Comparison of ENCODE assay signal across 12 cellular contexts in the genomic region with DNA sequence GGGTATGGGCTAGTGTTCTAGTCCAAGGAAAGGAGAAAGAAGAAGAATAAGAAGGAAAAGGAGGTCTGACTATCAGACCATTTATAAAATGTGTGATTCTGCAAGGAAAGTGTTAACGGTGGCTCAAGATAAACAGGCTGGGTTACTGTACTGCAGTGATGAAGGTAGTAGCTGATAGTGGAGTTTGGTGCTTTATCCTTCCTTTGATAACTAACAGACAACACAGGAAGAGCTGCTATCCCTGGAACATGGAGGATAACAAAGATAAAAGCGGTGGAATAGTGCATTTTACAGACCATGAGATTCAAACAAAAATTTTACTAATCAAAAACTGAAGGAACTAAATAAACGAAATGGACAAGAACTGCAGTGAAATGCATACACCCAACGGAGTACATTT. TPM values are rescaled to one million over a fixed set of nuclear protein-coding genes. Genes with fewer than 3 reads are reported as not detected.
A peak's percentile ranks its signal among the peaks of the same experiment; 100 is the strongest.
DNase-seq lines count a peak whose midpoint lies in the region; ATAC-seq and TF ChIP-seq lines count a peak whose summit lies in the region.
"Had no signal": no experiment of that assay in that cellular context is flagged by ENCODE, and none has a peak within 500 bp of the region (broad histone marks: within the 10 kb centered on the region; RNA-seq: fewer than 3 reads in every experiment).

No MANE protein-coding gene starts in this region.

- H3K9me3 Mint-ChIP-seq in endodermal cell: no peaks in the 10 kb centered on the region
- H3K9me3 Mint-ChIP-seq: IgD-negative memory B cell had no signal

- TF ChIP-seq POLR2A in Peyer's patch (IDR thresholded peaks at IDR 0.05): no peak

- peaks cover 66% of the 10 kb centered on the region for H3K27me3 Mint-ChIP-seq in endodermal cell (ENCODE audit: insufficient read depth)

- no peaks in the 10 kb centered on the region for H3K9me2 ChIP-seq in neural cell (ENCODE audit: insufficient read depth, low read length)

- H3K27ac ChIP-seq in cardiac muscle cell (peak overlapping the region; percentile 81), endodermal cell (ENCODE audit: low read depth, low read length) (no peak overlapping the region), neural cell (ENCODE audit: low read length) (no peak overlapping the region), urinary bladder (ENCODE audit: low read depth) (no peak overlapping the region), Peyer's patch (peak overlapping the region in 1 of 4 donors; percentile 90)

- no peak for TF ChIP-seq RAD21 in neural cell (conservative IDR thresholded peaks at IDR 0.05)

- H3K4me3 ChIP-seq in cardiac muscle cell (peak overlapping the region; percentile 79), endodermal cell (ENCODE audit: low read length) (peak overlapping the region; percentile 86), neural cell (ENCODE audit: low read length) (peak overlapping the region; percentile 74), urinary bladder (ENCODE audit: low read depth, low read length) (peak overlapping the region; percentile 50), Peyer's patch (peak overlapping the region in 1 of 4 donors; percentile 60)

- peaks cover 38% of the 10 kb centered on the region for H3K4me1 Mint-ChIP-seq in endodermal cell

- H3K4me3 Mint-ChIP-seq in endodermal cell: peak overlapping the region; percentile 80
- H3K4me3 Mint-ChIP-seq: IgD-negative memory B cell, T-helper 17 cell had no signal

- no peaks in the 10 kb centered on the region for H3F3A ChIP-seq in neural cell (ENCODE audit: insufficient read depth, low read length, poor library complexity, severe bottlenecking)

- H3K27ac Mint-ChIP-seq in endodermal cell: no peak overlapping the region
- H3K27ac Mint-ChIP-seq: IgD-negative memory B cell, T-helper 17 cell had no signal

- TF ChIP-seq CTCF in cardiac muscle cell (IDR thresholded peaks at IDR 0.05; ENCODE audit: low read depth, low read length): no peak
- no peak for TF ChIP-seq CTCF in endodermal cell (conservative IDR thresholded peaks at IDR 0.05)
- TF ChIP-seq CTCF in neural cell (IDR thresholded peaks at IDR 0.05; ENCODE audit: poor library complexity, severe bottlenecking): no peak
- no peak for TF ChIP-seq CTCF in Peyer's patch (IDR thresholded peaks at IDR 0.05)

- H4K20me1 ChIP-seq in neural cell (ENCODE audit: insufficient read depth): no peaks in the 10 kb centered on the region

- DNase-seq in cardiac muscle cell (ENCODE audit: low read depth in 1 of 2, low spot score in 1 of 2) (no peak), Right ventricle myocardium inferior (ENCODE audit: missing footprints) (no peak), endodermal cell (no peak), SW480 (ENCODE audit: low spot score) (no peak), NCI-H524 (lab: John Stamatoyannopoulos, UW) (no peak), Peyer's patch (no peak)
- DNase-seq: NCI-H1417, NCI-H526, T-helper 17 cell had no signal

- no peak for ATAC-seq in Right ventricle myocardium inferior
- ATAC-seq: T-helper 17 cell had no signal

- H3K27me3 ChIP-seq in cardiac muscle cell (no peaks in the 10 kb centered on the region), endodermal cell (ENCODE audit: control insufficient read depth, insufficient read depth, low read length, poor library complexity, severe bottlenecking) (peaks cover 55% of the 10 kb centered on the region), neural cell (ENCODE audit: insufficient read depth, low read depth, low read length) (peaks cover 57% of the 10 kb centered on the region), Peyer's patch (no peaks in the 10 kb centered on the region)

- H2AFZ ChIP-seq in neural cell (ENCODE audit: low read depth, low read length): no peak overlapping the region

- no peak for TF ChIP-seq EP300 in neural cell (conservative IDR thresholded peaks at IDR 0.05; ENCODE audit: poor library complexity, severe bottlenecking)

- no peaks in the 10 kb centered on the region for H3K79me2 ChIP-seq in neural cell (replicated peaks; ENCODE audit: insufficient read depth, low read length)

- H3K4me1 ChIP-seq in cardiac muscle cell (ENCODE audit: low read depth) (peaks cover 44% of the 10 kb centered on the region), endodermal cell (ENCODE audit: control insufficient read depth, insufficient read depth, low read length) (peaks cover 3% of the 10 kb centered on the region), urinary bladder (ENCODE audit: insufficient read depth) (no peaks in the 10 kb centered on the region), Peyer's patch (no peaks in the 10 kb centered on the region)

- H3K36me3 ChIP-seq in cardiac muscle cell: no peaks in the 10 kb centered on the region
- no peaks in the 10 kb centered on the region for H3K36me3 ChIP-seq in endodermal cell (ENCODE audit: control insufficient read depth, insufficient read depth, low read length)
- H3K36me3 ChIP-seq in neural cell (ENCODE audit: insufficient read depth, low read length): no peaks in the 10 kb centered on the region
- no peaks in the 10 kb centered on the region for H3K36me3 ChIP-seq in urinary bladder (ENCODE audit: insufficient read depth)
- H3K36me3 ChIP-seq in Peyer's patch: no peaks in the 10 kb centered on the region

- no peak overlapping the region for H3K9ac ChIP-seq in endodermal cell (ENCODE audit: extremely low read depth, low read length, poor library complexity, severe bottlenecking)
- no peak overlapping the region for H3K9ac ChIP-seq in neural cell (ENCODE audit: low read length)

- no peaks in the 10 kb centered on the region for H3K9me3 ChIP-seq in cardiac muscle cell (ENCODE audit: low read depth)
- no peaks in the 10 kb centered on the region for H3K9me3 ChIP-seq in endodermal cell (ENCODE audit: control insufficient read depth, low read length)
- no peaks in the 10 kb centered on the region for H3K9me3 ChIP-seq in neural cell (ENCODE audit: low read length)
- no peaks in the 10 kb centered on the region for H3K9me3 ChIP-seq in Peyer's patch

- H3K36me3 Mint-ChIP-seq in endodermal cell (ENCODE audit: low read depth): no peaks in the 10 kb centered on the region
- H3K36me3 Mint-ChIP-seq: IgD-negative memory B cell had no signal

- intact Hi-C loops in Right ventricle myocardium inferior (cut with DNase I): loop anchor here (10.0 kb wide), 1 partner anchor 381 kb away; no protein-coding TSS in a partner anchor

- no peak overlapping the region for H3K4me2 ChIP-seq in neural cell (ENCODE audit: low read length)

- 21 to 27% methylated on average over 2 to 4 of the region's 4 CpGs for WGBS in endodermal cell (ENCODE audit: insufficient coverage in 1 of 2, insufficient read length in 1 of 2), 2 experiments
- 26% methylated on average over 4 of the region's 4 CpGs for WGBS in urinary bladder

TF ChIP-seq in neural cell, 6 proteins besides CTCF, POLR2A, EP300 and RAD21:
- TF ChIP-seq MXI1 (conservative IDR thresholded peaks at IDR 0.05; ENCODE audit: poor library complexity, severe bottlenecking): no peak
- TF ChIP-seq TAF1 (IDR thresholded peaks at IDR 0.05; ENCODE audit: low read depth): no peak
- TF ChIP-seq POLR2AphosphoS5 (IDR thresholded peaks at IDR 0.05): no peak
- no peak for TF ChIP-seq EZH2 (IDR thresholded peaks at IDR 0.05; ENCODE audit: borderline replicate concordance, insufficient read depth, low read length, poor library complexity, severe bottlenecking)
- TF ChIP-seq, protein P1, sequence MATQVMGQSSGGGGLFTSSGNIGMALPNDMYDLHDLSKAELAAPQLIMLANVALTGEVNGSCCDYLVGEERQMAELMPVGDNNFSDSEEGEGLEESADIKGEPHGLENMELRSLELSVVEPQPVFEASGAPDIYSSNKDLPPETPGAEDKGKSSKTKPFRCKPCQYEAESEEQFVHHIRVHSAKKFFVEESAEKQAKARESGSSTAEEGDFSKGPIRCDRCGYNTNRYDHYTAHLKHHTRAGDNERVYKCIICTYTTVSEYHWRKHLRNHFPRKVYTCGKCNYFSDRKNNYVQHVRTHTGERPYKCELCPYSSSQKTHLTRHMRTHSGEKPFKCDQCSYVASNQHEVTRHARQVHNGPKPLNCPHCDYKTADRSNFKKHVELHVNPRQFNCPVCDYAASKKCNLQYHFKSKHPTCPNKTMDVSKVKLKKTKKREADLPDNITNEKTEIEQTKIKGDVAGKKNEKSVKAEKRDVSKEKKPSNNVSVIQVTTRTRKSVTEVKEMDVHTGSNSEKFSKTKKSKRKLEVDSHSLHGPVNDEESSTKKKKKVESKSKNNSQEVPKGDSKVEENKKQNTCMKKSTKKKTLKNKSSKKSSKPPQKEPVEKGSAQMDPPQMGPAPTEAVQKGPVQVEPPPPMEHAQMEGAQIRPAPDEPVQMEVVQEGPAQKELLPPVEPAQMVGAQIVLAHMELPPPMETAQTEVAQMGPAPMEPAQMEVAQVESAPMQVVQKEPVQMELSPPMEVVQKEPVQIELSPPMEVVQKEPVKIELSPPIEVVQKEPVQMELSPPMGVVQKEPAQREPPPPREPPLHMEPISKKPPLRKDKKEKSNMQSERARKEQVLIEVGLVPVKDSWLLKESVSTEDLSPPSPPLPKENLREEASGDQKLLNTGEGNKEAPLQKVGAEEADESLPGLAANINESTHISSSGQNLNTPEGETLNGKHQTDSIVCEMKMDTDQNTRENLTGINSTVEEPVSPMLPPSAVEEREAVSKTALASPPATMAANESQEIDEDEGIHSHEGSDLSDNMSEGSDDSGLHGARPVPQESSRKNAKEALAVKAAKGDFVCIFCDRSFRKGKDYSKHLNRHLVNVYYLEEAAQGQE (IDR thresholded peaks at IDR 0.05; ENCODE audit: borderline replicate concordance): no peak
- no peak for TF ChIP-seq SMC3 (conservative IDR thresholded peaks at IDR 0.05; ENCODE audit: poor library complexity)

RNA-seq across cellular contexts. Expression of gene UNC5C, which starts 2.5 kb away (rescaled TPM):
- total RNA-seq in cardiac muscle cell (25.9 and 28.4 TPM in 2 replicates), Right ventricle myocardium inferior (2.1 TPM), endodermal cell (1 to 10 TPM; 2.0 to 7.2 TPM), urinary bladder (31.5 TPM), Peyer's patch (10 to 100 TPM in 1 of 4 donors, 1 to 10 TPM in 3; 2.2 to 19.0 (median 2.5) TPM)
- polyA plus RNA-seq in cardiac muscle cell (11.0 and 13.4 TPM in 2 replicates), neural cell (0.56 and 0.72 TPM in 2 replicates), urinary bladder (3.7 TPM)
- polyA plus RNA-seq in endodermal cell (2013, experiment 1 of 2): 39.1 TPM
- polyA plus RNA-seq in endodermal cell (2013, experiment 2 of 2): 36.4 TPM
- 2.2 and 2.5 TPM in 2 replicates for polyA minus RNA-seq in neural cell
- polyA plus RNA-seq: IgD-negative memory B cell had no signal
